23 cellular contexts compared by ENCODE assay signal in the genomic region with DNA sequence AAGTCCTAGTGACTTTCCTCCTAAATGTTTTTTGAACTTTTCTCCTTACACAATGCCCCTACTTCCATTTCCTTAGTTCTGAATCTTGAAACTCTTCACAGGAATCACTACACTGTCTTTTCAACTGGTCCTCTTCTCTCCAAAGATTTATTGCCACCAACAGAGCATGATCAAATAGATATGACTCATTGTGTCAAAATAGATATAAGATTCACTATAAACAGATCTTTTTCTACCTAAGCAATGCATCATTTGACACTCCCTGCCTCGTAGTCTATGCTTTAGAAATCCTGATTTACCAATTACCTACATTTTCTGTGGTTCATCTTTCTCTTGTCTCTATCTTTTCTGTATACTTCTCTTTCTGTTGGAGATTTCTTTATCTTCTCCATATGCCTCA.
DNase-seq lines count a peak whose midpoint lies in the region; ATAC-seq and TF ChIP-seq lines count a peak whose summit lies in the region.
"Had no signal": no experiment of that assay in that cellular context is flagged by ENCODE, and none has a peak within 500 bp of the region (broad histone marks: within the 10 kb centered on the region; RNA-seq: fewer than 3 reads in every experiment).

No MANE protein-coding gene starts in this region.

- H3K9me2 ChIP-seq in GM23338 (ENCODE audit: insufficient read depth) (no peaks in the 10 kb centered on the region), PC-3 (replicated peaks; ENCODE audit: low read length) (no peaks in the 10 kb centered on the region)

- H3K36me3 Mint-ChIP-seq in GM23338 (ENCODE audit: low read depth): no peaks in the 10 kb centered on the region
- no peaks in the 10 kb centered on the region for H3K36me3 Mint-ChIP-seq in naive thymus-derived CD8-positive, alpha-beta T cell
- H3K36me3 Mint-ChIP-seq: CD14-positive monocyte; CD4-positive, alpha-beta memory T cell; CD4-positive, CD25-positive, alpha-beta regulatory T cell; CD8-positive, alpha-beta memory T cell had no signal

- H2AFZ ChIP-seq in GM23338: peak overlapping the region; percentile 6; the same call in 1 of the 2 replicates
- no peak overlapping the region for H2AFZ ChIP-seq in PC-3 (ENCODE audit: low read length)

- no peaks in the 10 kb centered on the region for H3K27me3 ChIP-seq in GM23338 (ENCODE audit: insufficient read depth)
- H3K27me3 ChIP-seq in PC-3 (ENCODE audit: low read length): no peaks in the 10 kb centered on the region
- H3K27me3 ChIP-seq: BE2C, BLaER1 had no signal

- no peak overlapping the region for H3K4me3 Mint-ChIP-seq in GM23338
- no peak overlapping the region for H3K4me3 Mint-ChIP-seq in naive thymus-derived CD8-positive, alpha-beta T cell
- H3K4me3 Mint-ChIP-seq: CD14-positive monocyte; CD4-positive, alpha-beta memory T cell; CD4-positive, CD25-positive, alpha-beta regulatory T cell; CD8-positive, alpha-beta memory T cell had no signal

- no peak overlapping the region for H3K27ac Mint-ChIP-seq in GM23338
- no peak overlapping the region for H3K27ac Mint-ChIP-seq in naive thymus-derived CD8-positive, alpha-beta T cell
- H3K27ac Mint-ChIP-seq: CD14-positive monocyte; CD4-positive, alpha-beta memory T cell; CD4-positive, CD25-positive, alpha-beta regulatory T cell; CD8-positive, alpha-beta memory T cell had no signal

- H3K9me3 Mint-ChIP-seq in GM23338: no peaks in the 10 kb centered on the region
- peaks cover 3 to 22% (median 8%) of the 10 kb centered on the region in 9 donors for H3K9me3 Mint-ChIP-seq in naive thymus-derived CD8-positive, alpha-beta T cell

- no peaks in the 10 kb centered on the region for H3K9me3 ChIP-seq in PC-3 (ENCODE audit: low read length)
- H3K9me3 ChIP-seq: BE2C, BLaER1 had no signal

- intact Hi-C loops in PC-3 (cut with micrococcal nuclease): no loop called here

- H3K36me3 ChIP-seq in GM23338 (ENCODE audit: insufficient read depth) (no peaks in the 10 kb centered on the region), PC-3 (ENCODE audit: low read depth, low read length) (no peaks in the 10 kb centered on the region)
- H3K36me3 ChIP-seq: BE2C, BLaER1 had no signal

- no peaks in the 10 kb centered on the region for H3K79me2 ChIP-seq in GM23338 (replicated peaks; ENCODE audit: insufficient read depth)
- H3K79me2 ChIP-seq in PC-3 (ENCODE audit: low read length): peaks cover 58% of the 10 kb centered on the region

- BruUV-seq in PC-3 (replicated peaks; lab: Mats Ljungman, UMichigan): no TSS peak

- no peak overlapping the region for H3K4me3 ChIP-seq in GM23338
- H3K4me3 ChIP-seq in PC-3 (ENCODE audit: low read length): no peak overlapping the region
- H3K4me3 ChIP-seq in coronary artery: no peak overlapping the region
- H3K4me3 ChIP-seq: BLaER1, GM12878 had no signal

- peaks cover 6% of the 10 kb centered on the region; the same call in 2 of the 3 replicates for H3K4me1 Mint-ChIP-seq in GM23338
- no peaks in the 10 kb centered on the region for H3K4me1 Mint-ChIP-seq in naive thymus-derived CD8-positive, alpha-beta T cell
- H3K4me1 Mint-ChIP-seq: CD14-positive monocyte; CD4-positive, alpha-beta memory T cell; CD4-positive, CD25-positive, alpha-beta regulatory T cell; CD8-positive, alpha-beta memory T cell had no signal

- no peak overlapping the region for H3K9ac ChIP-seq in PC-3 (ENCODE audit: low read length)
- H3K9ac ChIP-seq: BLaER1 had no signal

- POLR2A ChIA-PET in PC-3 (lab: Charles Lee; ENCODE audit: unreplicated experiment): no interaction called here
- POLR2A ChIA-PET in naive thymus-derived CD8-positive, alpha-beta T cell (lab: Charles Lee): no interaction called here

- H3K4me1 ChIP-seq in GM23338 (ENCODE audit: insufficient read depth): no peaks in the 10 kb centered on the region
- H3K4me1 ChIP-seq in PC-3 (ENCODE audit: insufficient read depth, low read length): peaks cover 14% of the 10 kb centered on the region
- H3K4me1 ChIP-seq: BE2C, BLaER1 had no signal

- H3K4me2 ChIP-seq in GM23338 (no peak overlapping the region), PC-3 (ENCODE audit: low read length) (peak overlapping the region; percentile 24; the same call in 1 of the 2 replicates)
- H3K4me2 ChIP-seq: BLaER1 had no signal

- H3K27me3 Mint-ChIP-seq in GM23338 (ENCODE audit: insufficient read depth, low read depth, poor library complexity): no peaks in the 10 kb centered on the region
- no peaks in the 10 kb centered on the region for H3K27me3 Mint-ChIP-seq in naive thymus-derived CD8-positive, alpha-beta T cell
- H3K27me3 Mint-ChIP-seq: CD4-positive, alpha-beta memory T cell; CD4-positive, CD25-positive, alpha-beta regulatory T cell; CD8-positive, alpha-beta memory T cell had no signal

- CTCF ChIA-PET in PC-3 (lab: Charles Lee): no interaction called here

- DNase-seq in GM23338 (ENCODE audit: low spot score): no peak
- DNase-seq in PC-3: peak; percentile 20
- DNase-seq in NCI-H1436 treated with DMSO at 0.1 percent for 48 hours (lab: John Stamatoyannopoulos, UW): no peak
- no peak for DNase-seq in naive thymus-derived CD8-positive, alpha-beta T cell
- no peak for DNase-seq in coronary artery (ENCODE audit: low spot score)
- DNase-seq: 8988T; ACHN; BE2C; C1 segment of cervical spinal cord; CD4-positive, alpha-beta memory T cell; CD4-positive, CD25-positive, alpha-beta regulatory T cell; CD8-positive, alpha-beta memory T cell; COR-L47; DMS 273 treated with DMSO at 0.1 percent for 48 hours; DMS153; DMS79; DND-41; EL; GDM1 had no signal

- H3K27ac ChIP-seq in GM23338 (ENCODE audit: low read depth): no peak overlapping the region
- H3K27ac ChIP-seq in PC-3 (ENCODE audit: low read length): peak overlapping the region; percentile 38; the same call in 1 of the 2 replicates
- H3K27ac ChIP-seq in coronary artery: no peak overlapping the region
- H3K27ac ChIP-seq: BLaER1 had no signal

- TF ChIP-seq CTCF in GM23338 (conservative IDR thresholded peaks at IDR 0.05; ENCODE audit: low read depth in 2 of 2) (no peak), PC-3 (conservative IDR thresholded peaks at IDR 0.05; ENCODE audit: low read depth, low read length) (no peak), coronary artery (IDR thresholded peaks at IDR 0.05) (no peak)

- ATAC-seq in GM23338 (no peak), PC-3 (peak; percentile 70), SK-N-SH treated with all-trans-retinoic acid at 6 μM for 48 hours (peak; percentile 40; the same call in 2 of the 3 replicates)
- no peak for ATAC-seq in naive thymus-derived CD8-positive, alpha-beta T cell
- ATAC-seq: GM12878 had no signal

- no peaks in the 10 kb centered on the region for H3F3A ChIP-seq in GM23338 (replicated peaks; ENCODE audit: low read depth)
- no peaks in the 10 kb centered on the region for H3F3A ChIP-seq in PC-3 (ENCODE audit: low read length, unreplicated experiment)

- H4K20me1 ChIP-seq in GM23338 (replicated peaks; ENCODE audit: insufficient read depth) (no peaks in the 10 kb centered on the region), PC-3 (ENCODE audit: low read length) (no peaks in the 10 kb centered on the region)
- H4K20me1 ChIP-seq: BLaER1 had no signal

TF ChIP-seq in GM23338, 12 proteins besides CTCF, POLR2A, EP300 and RAD21:
- TF ChIP-seq NANOG (IDR thresholded peaks at IDR 0.05; ENCODE audit: borderline replicate concordance): no peak
- TF ChIP-seq JUNB (IDR thresholded peaks at IDR 0.05; ENCODE audit: unreplicated experiment): no peak

TF ChIP-seq in SK-N-SH treated with all-trans-retinoic acid at 6 μM for 48 hours, 23 proteins besides CTCF, POLR2A, EP300 and RAD21 (continues in another document):
- TF ChIP-seq OSR1 (CRISPR knock-in tag; IDR thresholded peaks at IDR 0.05) (no peak), ZC3H10 (CRISPR knock-in tag; IDR thresholded peaks at IDR 0.05) (peak; percentile 64; the same call in 1 of the 2 replicates), PPARA (CRISPR knock-in tag; IDR thresholded peaks at IDR 0.05; ENCODE audit: borderline replicate concordance) (no peak), ISL1 (CRISPR knock-in tag; IDR thresholded peaks at IDR 0.05) (no peak)
- TF ChIP-seq, protein P1, sequence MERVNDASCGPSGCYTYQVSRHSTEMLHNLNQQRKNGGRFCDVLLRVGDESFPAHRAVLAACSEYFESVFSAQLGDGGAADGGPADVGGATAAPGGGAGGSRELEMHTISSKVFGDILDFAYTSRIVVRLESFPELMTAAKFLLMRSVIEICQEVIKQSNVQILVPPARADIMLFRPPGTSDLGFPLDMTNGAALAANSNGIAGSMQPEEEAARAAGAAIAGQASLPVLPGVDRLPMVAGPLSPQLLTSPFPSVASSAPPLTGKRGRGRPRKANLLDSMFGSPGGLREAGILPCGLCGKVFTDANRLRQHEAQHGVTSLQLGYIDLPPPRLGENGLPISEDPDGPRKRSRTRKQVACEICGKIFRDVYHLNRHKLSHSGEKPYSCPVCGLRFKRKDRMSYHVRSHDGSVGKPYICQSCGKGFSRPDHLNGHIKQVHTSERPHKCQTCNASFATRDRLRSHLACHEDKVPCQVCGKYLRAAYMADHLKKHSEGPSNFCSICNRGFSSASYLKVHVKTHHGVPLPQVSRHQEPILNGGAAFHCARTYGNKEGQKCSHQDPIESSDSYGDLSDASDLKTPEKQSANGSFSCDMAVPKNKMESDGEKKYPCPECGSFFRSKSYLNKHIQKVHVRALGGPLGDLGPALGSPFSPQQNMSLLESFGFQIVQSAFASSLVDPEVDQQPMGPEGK (CRISPR knock-in tag; IDR thresholded peaks at IDR 0.05; ENCODE audit: borderline replicate concordance): no peak
- TF ChIP-seq, protein P2, sequence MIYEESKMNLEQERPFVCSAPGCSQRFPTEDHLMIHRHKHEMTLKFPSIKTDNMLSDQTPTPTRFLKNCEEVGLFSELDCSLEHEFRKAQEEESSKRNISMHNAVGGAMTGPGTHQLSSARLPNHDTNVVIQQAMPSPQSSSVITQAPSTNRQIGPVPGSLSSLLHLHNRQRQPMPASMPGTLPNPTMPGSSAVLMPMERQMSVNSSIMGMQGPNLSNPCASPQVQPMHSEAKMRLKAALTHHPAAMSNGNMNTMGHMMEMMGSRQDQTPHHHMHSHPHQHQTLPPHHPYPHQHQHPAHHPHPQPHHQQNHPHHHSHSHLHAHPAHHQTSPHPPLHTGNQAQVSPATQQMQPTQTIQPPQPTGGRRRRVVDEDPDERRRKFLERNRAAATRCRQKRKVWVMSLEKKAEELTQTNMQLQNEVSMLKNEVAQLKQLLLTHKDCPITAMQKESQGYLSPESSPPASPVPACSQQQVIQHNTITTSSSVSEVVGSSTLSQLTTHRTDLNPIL (CRISPR knock-in tag; IDR thresholded peaks at IDR 0.05; ENCODE audit: low read depth): no peak
- TF ChIP-seq, protein P3, sequence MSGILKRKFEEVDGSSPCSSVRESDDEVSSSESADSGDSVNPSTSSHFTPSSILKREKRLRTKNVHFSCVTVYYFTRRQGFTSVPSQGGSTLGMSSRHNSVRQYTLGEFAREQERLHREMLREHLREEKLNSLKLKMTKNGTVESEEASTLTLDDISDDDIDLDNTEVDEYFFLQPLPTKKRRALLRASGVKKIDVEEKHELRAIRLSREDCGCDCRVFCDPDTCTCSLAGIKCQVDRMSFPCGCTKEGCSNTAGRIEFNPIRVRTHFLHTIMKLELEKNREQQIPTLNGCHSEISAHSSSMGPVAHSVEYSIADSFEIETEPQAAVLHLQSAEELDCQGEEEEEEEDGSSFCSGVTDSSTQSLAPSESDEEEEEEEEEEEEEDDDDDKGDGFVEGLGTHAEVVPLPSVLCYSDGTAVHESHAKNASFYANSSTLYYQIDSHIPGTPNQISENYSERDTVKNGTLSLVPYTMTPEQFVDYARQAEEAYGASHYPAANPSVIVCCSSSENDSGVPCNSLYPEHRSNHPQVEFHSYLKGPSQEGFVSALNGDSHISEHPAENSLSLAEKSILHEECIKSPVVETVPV (CRISPR knock-in tag; IDR thresholded peaks at IDR 0.05): no peak

Comparison
In these comparisons a context has a peak if more than half of its experiments do, and no peak if none do; other contexts are left out.
1. ATAC-seq: peak in PC-3 (single experiment) and SK-N-SH treated with all-trans-retinoic acid at 6 μM for 48 hours (single experiment); none in GM23338 (single experiment) and naive thymus-derived CD8-positive, alpha-beta T cell (0 of 2).